In genomic region chr3:120302361-120302760, GRCh38 we compare ENCODE assay signal across 17 cellular contexts. TPM values are rescaled to one million over a fixed set of nuclear protein-coding genes. Genes with fewer than 3 reads are reported as not detected.
DNase-seq lines count a peak whose midpoint lies in the region; ATAC-seq and TF ChIP-seq lines count a peak whose summit lies in the region.
"Had no signal": no experiment of that assay in that cellular context is flagged by ENCODE, and none has a peak within 500 bp of the region (broad histone marks: within the 10 kb centered on the region; RNA-seq: fewer than 3 reads in every experiment).

No MANE protein-coding gene starts in this region.

- H3K27me3 ChIP-seq in brain microvascular endothelial cell (replicated peaks) (no peaks in the 10 kb centered on the region), tibial nerve (no peaks in the 10 kb centered on the region)
- H3K27me3 ChIP-seq: uterus had no signal

- H3K9me3 ChIP-seq in tibial nerve, result peaks cover 0 to 5% (median 0%) of the 10 kb centered on the region in 4 donors
- H3K9me3 ChIP-seq: mucosa of descending colon, neutrophil, uterus had no signal

- 65 to 79% methylated on average over 5 of the region's 5 CpGs for WGBS in tibial nerve, 2 donors

- no peak for TF ChIP-seq POLR2A in tibial nerve (IDR thresholded peaks at IDR 0.05)

- in situ Hi-C loops in brain microvascular endothelial cell (cut with HindIII; ENCODE audit: low pct_ligation_motif_present, low sequenced_read_pairs), result no loop called here

- ATAC-seq in left cardiac atrium, result peak; percentile 84 to 87
- ATAC-seq in GM21515 (IDR thresholded peaks at IDR 0.05; ENCODE audit: unreplicated experiment), result no peak
- ATAC-seq: left colon, mucosa of descending colon had no signal

- no peak overlapping the region for H3K4me3 ChIP-seq in AG10803 (ENCODE audit: low read length)
- H3K4me3 ChIP-seq in brain microvascular endothelial cell (ENCODE audit: low read depth, low read length), result no peak overlapping the region
- no peak overlapping the region for H3K4me3 ChIP-seq in tibial nerve
- H3K4me3 ChIP-seq: mucosa of descending colon, uterus had no signal

- DNase-seq in AG10803 (ENCODE audit: low read depth) (peak; percentile 23), brain microvascular endothelial cell (peak; percentile 44), left cardiac atrium (peak; percentile 32), posterior vena cava (ENCODE audit: low spot score) (peak; percentile 73), GM19240 (ENCODE audit: insufficient read length, low spot score) (no peak), tibial nerve (ENCODE audit: low spot score in 2 of 2) (no peak)
- DNase-seq in activated CD4-positive, alpha-beta T cell treated with anti-CD3 and anti-CD28 coated beads for 1 hour, result no peak
- DNase-seq: activated CD4-positive, alpha-beta T cell treated with anti-CD3 and anti-CD28 coated beads, Interleukin-2, amount 10 ng/mL, durations not matched to agents 7 days and 5 days; dermis blood vessel endothelial cell; HFFc6; left colon; mucosa of descending colon; NCI-H748 treated with DMSO at 0.1 percent for 48 hours; SHP77 treated with DMSO at 0.1 percent for 48 hours; uterus had no signal

- TF ChIP-seq CTCF in AG10803 (conservative IDR thresholded peaks at IDR 0.05; ENCODE audit: low read length) (no peak), brain microvascular endothelial cell (IDR thresholded peaks at IDR 0.05; ENCODE audit: low read depth, low read length, missing control alignments) (no peak), tibial nerve (IDR thresholded peaks at IDR 0.05) (no peak)

- TF ChIP-seq EP300 in tibial nerve (IDR thresholded peaks at IDR 0.05), result no peak

- no peaks in the 10 kb centered on the region for H3K4me1 ChIP-seq in tibial nerve
- H3K4me1 ChIP-seq: uterus had no signal

- H3K36me3 ChIP-seq in brain microvascular endothelial cell (replicated peaks) (no peaks in the 10 kb centered on the region), tibial nerve (no peaks in the 10 kb centered on the region)
- H3K36me3 ChIP-seq: neutrophil, uterus had no signal

- no peak overlapping the region for H3K27ac ChIP-seq in brain microvascular endothelial cell
- no peak overlapping the region for H3K27ac ChIP-seq in tibial nerve
- H3K27ac ChIP-seq: neutrophil had no signal

- intact Hi-C loops in left cardiac atrium (cut with DNase I) (no loop called here), posterior vena cava (cut with DNase I) (no loop called here)

RNA-seq across cellular contexts. Expression of gene GPR156, which starts 17.3 kb away (rescaled TPM):
- total RNA-seq in left cardiac atrium (under 1 TPM; 0.21 to 0.29 TPM), posterior vena cava (1 to 10 TPM in 1 of 2 donors, under 1 TPM in 1; 0.71 to 3.1 TPM), tibial nerve (1 to 10 TPM in 1 of 4 donors, under 1 TPM in 3; 0.21 to 2.1 (median 0.50) TPM)
- total RNA-seq: dermis blood vessel endothelial cell had no signal

RNA-seq across cellular contexts. Expression of gene LRRC58, which starts 46.8 kb away (rescaled TPM):
- total RNA-seq in left cardiac atrium (10 to 100 TPM; 12.0 to 13.6 TPM), posterior vena cava (10 to 100 TPM; 26.7 to 29.0 TPM), tibial nerve (10 to 100 TPM; 36.6 to 53.2 (median 44.0) TPM)

Comparison
In these comparisons a context has a peak if more than half of its experiments do, and no peak if none do; other contexts are left out.
1. DNase-seq: peak in AG10803 (single experiment), brain microvascular endothelial cell (single experiment), left cardiac atrium (single experiment) and posterior vena cava (single experiment); none in GM19240 (single experiment), activated CD4-positive, alpha-beta T cell treated with anti-CD3 and anti-CD28 coated beads for 1 hour (single experiment) and tibial nerve (0 of 2).